ENCODE assay signal across 26 cellular contexts in genomic region chr14:91749857-91750256, GRCh38. TPM values are rescaled to one million over a fixed set of nuclear protein-coding genes. Genes with fewer than 3 reads are reported as not detected.
"Had no signal": no experiment of that assay in that cellular context is flagged by ENCODE, and none has a peak within 500 bp of the region (broad histone marks: within the 10 kb centered on the region; RNA-seq: fewer than 3 reads in every experiment).

No MANE protein-coding gene starts in this region.

- H3K27me3 ChIP-seq: gastrocnemius medialis, sigmoid colon, stomach, thyroid gland, vagina had no signal

- H3K27ac ChIP-seq: epithelial cell of prostate, gastrocnemius medialis, lower lobe of right lung, prostate gland, sigmoid colon, stomach, thyroid gland, vagina had no signal

- H3K27me3 Mint-ChIP-seq: dendritic cell treated with granulocyte-macrophage colony-stimulating factor and Interleukin-4, amounts not matched to agents 40 ng/mL and 50 ng/mL, for 4 days had no signal

- DNase-seq: effector CD8-positive, alpha-beta T cell; endodermal cell; gastrocnemius medialis; head of caudate nucleus; left ventricle myocardium superior; lower lobe of right lung; naive thymus-derived CD8-positive, alpha-beta T cell; nephron progenitor cell; nucleus accumbens; right cardiac atrium; sigmoid colon; stimulated activated CD4-positive, alpha-beta T cell treated with anti-CD3 and anti-CD28 coated beads, Interleukin-2, amount 100 ng/mL, for 24 hours; stimulated activated CD4-positive, alpha-beta T cell treated with anti-CD3 and anti-CD28 coated beads, Interleukin-4, amount 100 ng/mL, for 24 hours; stimulated activated naive CD4-positive, alpha-beta T cell treated with Interleukin-2 at 50 U/mL for 16 hours; stomach; thyroid gland; trophoblast cell had no signal

- H3K27ac Mint-ChIP-seq: dendritic cell treated with granulocyte-macrophage colony-stimulating factor and Interleukin-4, amounts not matched to agents 40 ng/mL and 50 ng/mL, for 4 days; endodermal cell; naive thymus-derived CD8-positive, alpha-beta T cell; nephron progenitor cell; stimulated activated effector memory CD8-positive, alpha-beta T cell treated with anti-CD3 and anti-CD28 coated beads, Interleukin-12 subunit alpha, Interleukin-12 subunit beta, amount 100 ng/mL, for 72 hours had no signal

- H3K36me3 ChIP-seq: gastrocnemius medialis, lower lobe of right lung, prostate gland, sigmoid colon, stomach, thyroid gland, vagina had no signal

- H3K9me3 ChIP-seq: gastrocnemius medialis, lower lobe of right lung, prostate gland, sigmoid colon, stomach, thyroid gland, vagina had no signal

- H3K4me1 Mint-ChIP-seq: stimulated activated effector memory CD8-positive, alpha-beta T cell treated with anti-CD3 and anti-CD28 coated beads, Interleukin-12 subunit alpha, Interleukin-12 subunit beta, amount 100 ng/mL, for 72 hours had no signal

- H3K9me3 Mint-ChIP-seq: dendritic cell treated with granulocyte-macrophage colony-stimulating factor and Interleukin-4, amounts not matched to agents 40 ng/mL and 50 ng/mL, for 4 days; endodermal cell; naive thymus-derived CD8-positive, alpha-beta T cell; stimulated activated effector memory CD8-positive, alpha-beta T cell treated with anti-CD3 and anti-CD28 coated beads, Interleukin-12 subunit alpha, Interleukin-12 subunit beta, amount 100 ng/mL, for 72 hours had no signal

- H3K4me3 ChIP-seq: gastrocnemius medialis, lower lobe of right lung, prostate gland, sigmoid colon, stomach, thyroid gland, vagina had no signal

- H3K4me1 ChIP-seq: prostate gland, sigmoid colon, vagina had no signal

- H3K4me3 Mint-ChIP-seq: dendritic cell treated with granulocyte-macrophage colony-stimulating factor and Interleukin-4, amounts not matched to agents 40 ng/mL and 50 ng/mL, for 4 days; endodermal cell; naive thymus-derived CD8-positive, alpha-beta T cell; nephron progenitor cell; stimulated activated effector memory CD8-positive, alpha-beta T cell treated with anti-CD3 and anti-CD28 coated beads, Interleukin-12 subunit alpha, Interleukin-12 subunit beta, amount 100 ng/mL, for 72 hours had no signal

- ATAC-seq: esophagus mucosa; gastrocnemius medialis; left ventricle myocardium superior; lower lobe of right lung; naive thymus-derived CD8-positive, alpha-beta T cell; right cardiac atrium; stimulated activated effector memory CD8-positive, alpha-beta T cell treated with anti-CD3 and anti-CD28 coated beads, Interleukin-12 subunit alpha, Interleukin-12 subunit beta, amount 100 ng/mL, for 72 hours had no signal

- H3K36me3 Mint-ChIP-seq: stimulated activated effector memory CD8-positive, alpha-beta T cell treated with anti-CD3 and anti-CD28 coated beads, Interleukin-12 subunit alpha, Interleukin-12 subunit beta, amount 100 ng/mL, for 72 hours had no signal

RNA-seq across cellular contexts. Expression of gene CATSPERB, which starts 18.0 kb away (rescaled TPM):
- total RNA-seq: glomerular endothelial cell, myocyte, osteocyte had no signal
